Comparison of ENCODE assay signal across 12 cellular contexts in genomic region chr4:55169352-55169959, GRCh38. TPM values are rescaled to one million over a fixed set of nuclear protein-coding genes. Genes with fewer than 3 reads are reported as not detected.
A peak's percentile ranks its signal among the peaks of the same experiment; 100 is the strongest.
DNase-seq lines count a peak whose midpoint lies in the region; ATAC-seq, FAIRE-seq and TF ChIP-seq lines count a peak whose summit lies in the region.
"Had no signal": no experiment of that assay in that cellular context is flagged by ENCODE, and none has a peak within 500 bp of the region (broad histone marks: within the 10 kb centered on the region; RNA-seq: fewer than 3 reads in every experiment).

No MANE protein-coding gene starts in this region.

- H3K27ac Mint-ChIP-seq in activated naive CD4-positive, alpha-beta T cell treated with anti-CD3 and anti-CD28 coated beads, Interleukin-2, amount 10 ng/mL, durations not matched to agents 7 days and 5 days = no peak overlapping the region

- no peak for TF ChIP-seq CTCF in kidney (IDR thresholded peaks at IDR 0.05; ENCODE audit: borderline replicate concordance, extremely low read depth, insufficient read depth)

- peak; percentile 76 for DNase-seq in H4 (ENCODE audit: low spot score)
- peak; percentile 11 for DNase-seq in NCI-H187 treated with DMSO at 0.1 percent for 48 hours (lab: John Stamatoyannopoulos, UW)
- peak; percentile 64 for DNase-seq in ecto neural progenitor cell (ENCODE audit: low spot score)
- no peak for DNase-seq in kidney
- no peak for DNase-seq in activated naive CD4-positive, alpha-beta T cell treated with anti-CD3 and anti-CD28 coated beads, Interleukin-2, amount 10 ng/mL, durations not matched to agents 7 days and 5 days
- DNase-seq: NCI-H1105 had no signal

- H3K27me3 Mint-ChIP-seq in activated naive CD4-positive, alpha-beta T cell treated with anti-CD3 and anti-CD28 coated beads, Interleukin-2, amount 10 ng/mL, durations not matched to agents 7 days and 5 days = no peaks in the 10 kb centered on the region

- intact Hi-C loops in kidney (cut with DNase I) = no loop called here

- CTCF ChIA-PET in activated naive CD4-positive, alpha-beta T cell treated with anti-CD3 and anti-CD28 coated beads, Interleukin-2, amount 10 ng/mL, durations not matched to agents 7 days and 5 days (lab: Charles Lee) = no interaction called here

- H3K4me1 Mint-ChIP-seq in activated naive CD4-positive, alpha-beta T cell treated with anti-CD3 and anti-CD28 coated beads, Interleukin-2, amount 10 ng/mL, durations not matched to agents 7 days and 5 days = no peaks in the 10 kb centered on the region

- H3K27ac ChIP-seq in mesodermal cell (ENCODE audit: low read depth, low read length, severe bottlenecking) = peak overlapping the region; percentile 29
- H3K27ac ChIP-seq in kidney (ENCODE audit: low read depth in 2 of 2, low read length in 2 of 2) = no peak overlapping the region
- H3K27ac ChIP-seq: C4-2B, skin epidermis had no signal

- no peak overlapping the region for H3K4me3 ChIP-seq in mesodermal cell (ENCODE audit: extremely low read depth, insufficient read depth, low read length, poor library complexity, severe bottlenecking)
- no peak overlapping the region for H3K4me3 ChIP-seq in kidney (ENCODE audit: low read length in 2 of 2)
- H3K4me3 ChIP-seq: skin epidermis had no signal

- no peak overlapping the region for H3K9ac ChIP-seq in kidney (ENCODE audit: low read length in 2 of 2)

- H3K36me3 Mint-ChIP-seq in activated naive CD4-positive, alpha-beta T cell treated with anti-CD3 and anti-CD28 coated beads, Interleukin-2, amount 10 ng/mL, durations not matched to agents 7 days and 5 days = no peaks in the 10 kb centered on the region

- 49 to 56% methylated on average over 8 to 10 of the region's 12 CpGs for WGBS in mesodermal cell (ENCODE audit: insufficient coverage in 2 of 2), 2 experiments

- peaks cover 18% of the 10 kb centered on the region for H3K4me1 ChIP-seq in mesodermal cell (ENCODE audit: control insufficient read depth, insufficient read depth, low read length, poor library complexity, severe bottlenecking)
- no peaks in the 10 kb centered on the region for H3K4me1 ChIP-seq in kidney (ENCODE audit: control insufficient read depth in 1 of 2, insufficient read depth in 1 of 2, low read depth in 1 of 2, low read length in 2 of 2)

- no peak overlapping the region for H3K4me3 Mint-ChIP-seq in activated naive CD4-positive, alpha-beta T cell treated with anti-CD3 and anti-CD28 coated beads, Interleukin-2, amount 10 ng/mL, durations not matched to agents 7 days and 5 days

- no peaks in the 10 kb centered on the region for H3K36me3 ChIP-seq in mesodermal cell (ENCODE audit: control insufficient read depth, insufficient read depth, low read length)
- no peaks in the 10 kb centered on the region for H3K36me3 ChIP-seq in kidney (ENCODE audit: control insufficient read depth in 1 of 2, insufficient read depth in 2 of 2, low read length in 2 of 2)

- H3K9me3 Mint-ChIP-seq in activated naive CD4-positive, alpha-beta T cell treated with anti-CD3 and anti-CD28 coated beads, Interleukin-2, amount 10 ng/mL, durations not matched to agents 7 days and 5 days = no peaks in the 10 kb centered on the region

- no peaks in the 10 kb centered on the region for H3K9me3 ChIP-seq in mesodermal cell (ENCODE audit: control insufficient read depth, low read length)
- no peaks in the 10 kb centered on the region for H3K9me3 ChIP-seq in kidney (ENCODE audit: control insufficient read depth in 1 of 2, low read length in 2 of 2)

- ATAC-seq in HG03354 (IDR thresholded peaks at IDR 0.05; ENCODE audit: poor library complexity, severe bottlenecking, unreplicated experiment) = no peak
- ATAC-seq: activated CD4-positive, CD25-positive, alpha-beta regulatory T cell treated with anti-CD3 and anti-CD28 coated beads, Interleukin-2, amount 50 U/mL, for 24 hours had no signal

- no peak for FAIRE-seq in kidney (lab: Jason Lieb, UNC)
- FAIRE-seq: frontal cortex had no signal

RNA-seq across cellular contexts. Expression of gene KDR, which starts 44.1 kb away (rescaled TPM):
- not detected in 2 replicates for total RNA-seq in H4 (2014; rRNA removed; shearing (Covaris generic))
- 365 TPM for polyA plus RNA-seq in mesodermal cell (2013, experiment 1 of 2)
- 313 TPM for polyA plus RNA-seq in mesodermal cell (2013, experiment 2 of 2)
- 28.8 TPM for total RNA-seq in kidney
- 20.4 TPM for polyA plus RNA-seq in kidney (ENCODE audit: insufficient read depth, low read depth, low replicate concordance)

Comparison
In these comparisons a context has a peak if more than half of its experiments do, and no peak if none do; other contexts are left out.
1. DNase-seq: peak in H4 (single experiment), NCI-H187 treated with DMSO at 0.1 percent for 48 hours (single experiment) and ecto neural progenitor cell (single experiment); none in kidney (single experiment) and activated naive CD4-positive, alpha-beta T cell treated with anti-CD3 and anti-CD28 coated beads, Interleukin-2, amount 10 ng/mL, durations not matched to agents 7 days and 5 days (single experiment).
2. RNA of gene KDR, which starts 44.1 kb away (total RNA-seq): 28.8 TPM in kidney (single experiment); not detected in H4; every median in the first group is over 10 times any median in the second.